In the genomic region with DNA sequence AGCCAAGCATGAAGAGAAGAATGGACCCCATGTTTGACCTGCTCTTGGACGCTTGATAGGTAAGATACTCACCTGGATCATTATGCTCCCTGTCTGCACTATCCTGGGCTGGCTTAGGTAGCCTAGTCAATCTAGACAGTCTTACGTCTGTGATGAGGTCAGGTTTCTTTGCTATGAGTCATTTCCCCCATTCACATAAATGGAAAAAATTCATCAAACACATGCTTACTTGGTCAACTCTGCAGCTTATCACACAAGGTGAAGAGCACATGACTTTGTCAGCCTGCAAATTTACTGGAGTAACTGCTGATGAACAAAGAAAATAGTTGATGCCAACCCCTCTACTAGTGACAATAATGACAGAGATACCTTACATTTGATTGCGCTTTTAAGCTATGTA, we compare ENCODE assay signal across 12 cellular contexts.
DNase-seq lines count a peak whose midpoint lies in the region; ATAC-seq and TF ChIP-seq lines count a peak whose summit lies in the region.
"Had no signal": no experiment of that assay in that cellular context is flagged by ENCODE, and none has a peak within 500 bp of the region (broad histone marks: within the 10 kb centered on the region; RNA-seq: fewer than 3 reads in every experiment).

No MANE protein-coding gene starts in this region.

- H3K4me1 ChIP-seq in GM23248 (ENCODE audit: insufficient read depth) (peaks cover 33% of the 10 kb centered on the region), RWPE2 (ENCODE audit: insufficient read depth, poor library complexity, severe bottlenecking) (peaks cover 40% of the 10 kb centered on the region), fibroblast of lung (ENCODE audit: control insufficient read depth, extremely low read depth, insufficient read depth, low read length) (peaks cover 21% of the 10 kb centered on the region)

- H4K20me1 ChIP-seq in GM23248 (ENCODE audit: insufficient read depth) (no peaks in the 10 kb centered on the region), fibroblast of lung (ENCODE audit: control insufficient read depth, extremely low read depth, insufficient read depth, low read length) (no peaks in the 10 kb centered on the region)

- H3K9ac ChIP-seq in GM23248, result no peak overlapping the region
- H3K9ac ChIP-seq in fibroblast of lung (ENCODE audit: insufficient read depth, low read length), result no peak overlapping the region

- H3F3A ChIP-seq in GM23248 (ENCODE audit: insufficient read depth), result peaks cover 19% of the 10 kb centered on the region

- H3K27me3 ChIP-seq in GM23248 (replicated peaks; ENCODE audit: insufficient read depth) (no peaks in the 10 kb centered on the region), RWPE2 (ENCODE audit: insufficient read depth, poor library complexity, severe bottlenecking) (no peaks in the 10 kb centered on the region), fibroblast of lung (ENCODE audit: control insufficient read depth, insufficient read depth, low read length) (no peaks in the 10 kb centered on the region)
- H3K27me3 ChIP-seq: upper lobe of left lung had no signal

- no peak overlapping the region for H3K27ac ChIP-seq in GM23248
- H3K27ac ChIP-seq in RWPE2 (ENCODE audit: poor library complexity, severe bottlenecking), result peak overlapping the region; percentile 50
- H3K27ac ChIP-seq in fibroblast of lung (ENCODE audit: insufficient read depth, low read length), result peak overlapping the region; percentile 19
- H3K27ac ChIP-seq: SK-N-MC, skin epidermis, upper lobe of left lung had no signal

- in situ Hi-C loops in ACHN (cut with HindIII; ENCODE audit: low pct_ligation_motif_present, low pct_unique_long_range_greater_than_20kb, low sequenced_read_pairs), result no loop called here
- in situ Hi-C loops in GM23248 (cut with MboI), result no loop called here

- no peaks in the 10 kb centered on the region for H3K9me3 ChIP-seq in GM23248 (ENCODE audit: low read depth)
- H3K9me3 ChIP-seq in RWPE2 (ENCODE audit: severe bottlenecking), result no peaks in the 10 kb centered on the region
- no peaks in the 10 kb centered on the region for H3K9me3 ChIP-seq in fibroblast of lung (ENCODE audit: control insufficient read depth, insufficient read depth, low read depth, low read length)
- H3K9me3 ChIP-seq: upper lobe of left lung had no signal

- H3K4me3 ChIP-seq in GM23248 (no peak overlapping the region), RWPE2 (ENCODE audit: severe bottlenecking) (no peak overlapping the region), fibroblast of lung (replicated peaks in 1 of 4; ENCODE audit: control extremely low read depth in 1 of 4, insufficient read depth in 1 of 4, low read depth in 3 of 4, low read length in 4 of 4) (no peak overlapping the region)
- H3K4me3 ChIP-seq: SK-N-MC, skin epidermis, upper lobe of left lung had no signal

- H3K36me3 ChIP-seq in GM23248 (ENCODE audit: low read depth), result no peaks in the 10 kb centered on the region
- no peaks in the 10 kb centered on the region for H3K36me3 ChIP-seq in RWPE2 (ENCODE audit: low read depth)
- H3K36me3 ChIP-seq in fibroblast of lung (ENCODE audit: control insufficient read depth, insufficient read depth, low read length), result no peaks in the 10 kb centered on the region
- H3K36me3 ChIP-seq: upper lobe of left lung had no signal

- peak; percentile 36 for DNase-seq in ACHN
- peak; percentile 73 for DNase-seq in GM23248
- no peak for DNase-seq in RWPE2 (ENCODE audit: low spot score)
- DNase-seq in fibroblast of lung (ENCODE audit: low read depth in 2 of 2), result peak; percentile 63 to 93
- DNase-seq in NCI-H128 (lab: John Stamatoyannopoulos, UW; ENCODE audit: unreplicated experiment), result no peak
- DNase-seq in NCI-H187 (lab: John Stamatoyannopoulos, UW), result no peak
- DNase-seq: activated naive CD4-positive, alpha-beta T cell treated with Interleukin-2 at 50 U/mL for 16 hours; upper lobe of left lung had no signal

- H3K9me2 ChIP-seq in GM23248 (ENCODE audit: insufficient read depth), result no peaks in the 10 kb centered on the region

- H3K4me2 ChIP-seq in GM23248 (ENCODE audit: unreplicated experiment) (no peak overlapping the region), fibroblast of lung (ENCODE audit: extremely low read depth, insufficient read depth, low read length) (no peak overlapping the region)

- no peak overlapping the region for H2AFZ ChIP-seq in GM23248
- H2AFZ ChIP-seq in fibroblast of lung (ENCODE audit: low read length), result no peak overlapping the region

- WGBS in GM23248 (ENCODE audit: low coverage in 1 of 2, low lambda C conversion rate in 2 of 2, missing lambda C conversion rate in 2 of 2), 2 experiments, result 61 to 64% methylated on average over 3 of the region's 3 CpGs

- ATAC-seq in RWPE2 (ENCODE audit: low read depth), result peak; percentile 78
- ATAC-seq in HG02623 (IDR thresholded peaks at IDR 0.05; ENCODE audit: unreplicated experiment), result no peak
- no peak for ATAC-seq in GM18519 (IDR thresholded peaks at IDR 0.05; ENCODE audit: low FRiP score, unreplicated experiment)

- no peak for TF ChIP-seq CTCF in RWPE2 (IDR thresholded peaks at IDR 0.05; ENCODE audit: poor library complexity, severe bottlenecking)
- no peak for TF ChIP-seq CTCF in fibroblast of lung (conservative IDR thresholded peaks at IDR 0.05 in 1 of 2, IDR thresholded peaks at IDR 0.05 in 1 of 2; ENCODE audit: low read depth in 1 of 2, low read length in 2 of 2)

- H3K79me2 ChIP-seq in GM23248 (ENCODE audit: insufficient read depth) (no peaks in the 10 kb centered on the region), fibroblast of lung (ENCODE audit: control insufficient read depth, insufficient read depth, low read length) (no peaks in the 10 kb centered on the region)

Comparison
In these comparisons a context has a peak if more than half of its experiments do, and no peak if none do; other contexts are left out.
1. DNase-seq: peak in ACHN (single experiment), GM23248 (single experiment) and fibroblast of lung (2 of 2); none in RWPE2 (single experiment), NCI-H128 (single experiment) and NCI-H187 (0 of 2).